ENCODE assay signal across 1 cellular context in genomic region chr9:38048319-38048969, GRCh38.
TF ChIP-seq lines count a peak whose summit lies in the region.

No MANE protein-coding gene starts in this region.

TF ChIP-seq in H1, 55 proteins besides CTCF, POLR2A, EP300 and RAD21:
- TF ChIP-seq ZNF274 (IDR thresholded peaks at IDR 0.05; ENCODE audit: borderline replicate concordance, extremely low read depth, low read length) (no peak), PHF8 (conservative IDR thresholded peaks at IDR 0.05; ENCODE audit: low read depth, low read length) (no peak), SUZ12 (IDR thresholded peaks at IDR 0.05; ENCODE audit: low read length) (no peak), EZH2 (IDR thresholded peaks at IDR 0.05; ENCODE audit: low read depth, low read length, severe bottlenecking) (no peak), CBX5 (IDR thresholded peaks at IDR 0.05; ENCODE audit: low read depth, low read length) (no peak), RBBP5 (IDR thresholded peaks at IDR 0.05; ENCODE audit: borderline replicate concordance, low read depth, low read length) (no peak), HDAC2 (IDR thresholded peaks at IDR 0.05; ENCODE audit: borderline replicate concordance in 1 of 2, low read depth in 2 of 2, low read length in 2 of 2) (no peak), EGR1 (IDR thresholded peaks at IDR 0.05; ENCODE audit: borderline replicate concordance, low read depth, low read length) (no peak), SIN3A (conservative IDR thresholded peaks at IDR 0.05 in 1 of 2, IDR thresholded peaks at IDR 0.05 in 1 of 2; ENCODE audit: low read depth in 1 of 2, low read length in 2 of 2) (no peak), SAP30 (IDR thresholded peaks at IDR 0.05; ENCODE audit: insufficient read depth, insufficient replicate concordance, low read length) (no peak), CHD1 (IDR thresholded peaks at IDR 0.05; ENCODE audit: low read depth, low read length) (no peak), TEAD4 (IDR thresholded peaks at IDR 0.05; ENCODE audit: low read depth, low read length) (no peak), BCL11A (IDR thresholded peaks at IDR 0.05; ENCODE audit: low read depth in 2 of 2, low read length in 2 of 2) (no peak), ATF3 (IDR thresholded peaks at IDR 0.05; ENCODE audit: insufficient read depth, low read depth, low read length) (no peak)
TF ChIP-seq in H1: peak in this region for 0.
